ENCODE assay signal across 1 cellular context in the genomic region with DNA sequence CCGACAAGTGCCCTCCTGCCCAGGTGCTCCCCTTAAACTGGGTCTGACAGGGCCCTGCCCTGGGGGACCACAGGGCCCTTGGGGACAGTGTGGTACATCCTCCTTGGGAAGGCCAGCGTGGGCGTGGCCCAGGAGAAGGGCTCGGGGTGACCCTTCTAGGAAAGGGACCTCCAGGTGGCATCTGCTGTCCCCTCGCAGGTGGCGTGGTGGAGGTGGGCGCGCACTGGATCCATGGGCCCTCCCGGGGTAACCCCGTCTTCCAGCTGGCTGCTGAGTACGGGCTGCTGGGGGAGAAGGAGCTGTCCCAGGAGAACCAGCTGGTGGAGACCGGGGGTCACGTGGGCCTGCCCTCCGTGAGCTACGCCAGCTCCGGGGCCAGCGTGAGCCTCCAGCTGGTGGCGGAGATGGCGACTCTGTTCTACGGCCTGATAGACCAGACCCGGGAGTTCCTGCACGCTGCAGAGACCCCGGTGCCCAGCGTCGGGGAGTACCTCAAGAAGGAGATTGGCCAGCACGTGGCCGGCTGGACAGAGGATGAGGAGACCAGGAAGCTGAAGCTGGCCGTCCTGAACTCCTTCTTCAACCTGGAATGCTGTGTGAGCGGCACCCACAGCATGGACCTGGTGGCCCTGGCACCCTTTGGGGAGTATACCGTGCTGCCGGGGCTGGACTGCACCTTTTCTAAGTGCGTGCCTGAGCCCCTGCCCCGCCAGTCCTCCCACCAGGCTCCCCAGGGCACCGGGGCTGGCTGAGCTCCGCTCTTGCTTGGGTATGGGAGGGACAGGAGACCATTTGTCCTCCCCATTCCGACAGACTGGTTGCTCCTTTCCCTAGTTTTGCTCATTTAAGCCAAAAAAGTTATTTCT.
TF ChIP-seq lines count a peak whose summit lies in the region.

No MANE protein-coding gene starts in this region.

TF ChIP-seq in HCT116, 20 proteins besides CTCF, POLR2A, EP300 and RAD21 (continued from another document):
- TF ChIP-seq, protein P1, sequence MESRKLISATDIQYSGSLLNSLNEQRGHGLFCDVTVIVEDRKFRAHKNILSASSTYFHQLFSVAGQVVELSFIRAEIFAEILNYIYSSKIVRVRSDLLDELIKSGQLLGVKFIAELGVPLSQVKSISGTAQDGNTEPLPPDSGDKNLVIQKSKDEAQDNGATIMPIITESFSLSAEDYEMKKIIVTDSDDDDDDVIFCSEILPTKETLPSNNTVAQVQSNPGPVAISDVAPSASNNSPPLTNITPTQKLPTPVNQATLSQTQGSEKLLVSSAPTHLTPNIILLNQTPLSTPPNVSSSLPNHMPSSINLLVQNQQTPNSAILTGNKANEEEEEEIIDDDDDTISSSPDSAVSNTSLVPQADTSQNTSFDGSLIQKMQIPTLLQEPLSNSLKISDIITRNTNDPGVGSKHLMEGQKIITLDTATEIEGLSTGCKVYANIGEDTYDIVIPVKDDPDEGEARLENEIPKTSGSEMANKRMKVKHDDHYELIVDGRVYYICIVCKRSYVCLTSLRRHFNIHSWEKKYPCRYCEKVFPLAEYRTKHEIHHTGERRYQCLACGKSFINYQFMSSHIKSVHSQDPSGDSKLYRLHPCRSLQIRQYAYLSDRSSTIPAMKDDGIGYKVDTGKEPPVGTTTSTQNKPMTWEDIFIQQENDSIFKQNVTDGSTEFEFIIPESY (IDR thresholded peaks at IDR 0.05; ENCODE audit: extremely low read depth, insufficient replicate concordance, low read length) = no peak
- no peak for TF ChIP-seq EZH2 (IDR thresholded peaks at IDR 0.05)
- no peak for TF ChIP-seq SRF (IDR thresholded peaks at IDR 0.05; ENCODE audit: low read depth)
- no peak for TF ChIP-seq SIN3A (IDR thresholded peaks at IDR 0.05; ENCODE audit: low read depth)
- no peak for TF ChIP-seq ELF1 (IDR thresholded peaks at IDR 0.05; ENCODE audit: borderline replicate concordance, low read depth)
- no peak for TF ChIP-seq TCF7L2 (IDR thresholded peaks at IDR 0.05; ENCODE audit: borderline replicate concordance, extremely low read depth, insufficient read depth, insufficient read length)
- no peak for TF ChIP-seq POLR2AphosphoS5 (IDR thresholded peaks at IDR 0.05; ENCODE audit: low read depth, low read length)
- no peak for TF ChIP-seq JUND (IDR thresholded peaks at IDR 0.05)
- TF ChIP-seq EGR1 (IDR thresholded peaks at IDR 0.05; ENCODE audit: low read depth) = no peak
- no peak for TF ChIP-seq EZH2phosphoT487 (IDR thresholded peaks at IDR 0.05; ENCODE audit: borderline replicate concordance)
TF ChIP-seq in HCT116: peak in this region for 0.
